Comparison of ENCODE assay signal across 8 cellular contexts in genomic region chr19:46346821-46347571, GRCh38. TPM values are rescaled to one million over a fixed set of nuclear protein-coding genes. Genes with fewer than 3 reads are reported as not detected.
DNase-seq lines count a peak whose midpoint lies in the region; TF ChIP-seq lines count a peak whose summit lies in the region.

PPP5C (plus strand) TSS chr19:46347087; CDS start chr19:46347097, 10 bp downstream.

- H3K9me3 ChIP-seq in MG63 = no peaks in the 10 kb centered on the region
- no peaks in the 10 kb centered on the region for H3K9me3 ChIP-seq in neural cell (ENCODE audit: low read length)
- H3K9me3 ChIP-seq in stomach = no peaks in the 10 kb centered on the region

- H2AFZ ChIP-seq in neural cell (ENCODE audit: low read depth, low read length) = peak within 1 kb of the TSS; percentile 100

- peak within 1 kb of the TSS; percentile 93 for H3K4me3 ChIP-seq in MG63
- H3K4me3 ChIP-seq in fibroblast of villous mesenchyme (ENCODE audit: low read depth, low read length) = peak within 1 kb of the TSS; percentile 87
- peak within 1 kb of the TSS; percentile 100 for H3K4me3 ChIP-seq in neural cell (ENCODE audit: low read length)
- H3K4me3 ChIP-seq in stomach = peak within 1 kb of the TSS; percentile 93 to 100 (median 96)

- TF ChIP-seq POLR2A in stomach (IDR thresholded peaks at IDR 0.05) = peak in 1 of 4 donors; percentile 47

- no peaks in the 10 kb centered on the region for H3K9me2 ChIP-seq in neural cell (ENCODE audit: insufficient read depth, low read length)

- H3K27ac ChIP-seq in neural cell (ENCODE audit: low read length) (peak within 1 kb of the TSS; percentile 92), stomach (peak within 1 kb of the TSS; percentile 84 to 94 (median 89))

- WGBS in stomach, 5 donors = 0 to 2% (median 1%) methylated on average over 17 to 62 of the region's 62 CpGs

- TF ChIP-seq EP300 in neural cell (conservative IDR thresholded peaks at IDR 0.05; ENCODE audit: poor library complexity, severe bottlenecking) (peak; percentile 41), stomach (IDR thresholded peaks at IDR 0.05) (no peak)

- peak within 1 kb of the TSS; percentile 99 for H3K9ac ChIP-seq in neural cell (ENCODE audit: low read length)

- peaks cover 6% of the 10 kb centered on the region for H4K20me1 ChIP-seq in neural cell (ENCODE audit: insufficient read depth)

- H3K79me2 ChIP-seq in neural cell (replicated peaks; ENCODE audit: insufficient read depth, low read length) = peaks cover 34% of the 10 kb centered on the region

- DNase-seq in EH (ENCODE audit: low read depth) (peak; percentile 91), H4 (ENCODE audit: low spot score) (peak; percentile 94), MG63 (peak; percentile 99), SIG-M5 (lab: John Stamatoyannopoulos, UW) (peak; percentile 26), activated gamma-delta T cell (lab: John Stamatoyannopoulos, UW) (peak; percentile 77), fibroblast of villous mesenchyme (ENCODE audit: low read depth) (peak; percentile 92), stomach (peak; percentile 95)

- peaks cover 44 to 61% (median 57%) of the 10 kb centered on the region in 4 donors for H3K4me1 ChIP-seq in stomach

- H3F3A ChIP-seq in neural cell (ENCODE audit: insufficient read depth, low read length, poor library complexity, severe bottlenecking) = no peaks in the 10 kb centered on the region

- H3K4me2 ChIP-seq in neural cell (ENCODE audit: low read length) = peak within 1 kb of the TSS; percentile 80

- intact Hi-C loops in stomach (cut with DNase I; ENCODE audit: low total_unique reads) = no loop called here

- H3K36me3 ChIP-seq in MG63 (peaks cover 26% of the 10 kb centered on the region), neural cell (ENCODE audit: insufficient read depth, low read length) (no peaks in the 10 kb centered on the region), stomach (peaks cover 0 to 8% (median under 1%) of the 10 kb centered on the region in 4 donors)

- TF ChIP-seq RAD21 in neural cell (conservative IDR thresholded peaks at IDR 0.05) = peak; percentile 59

- TF ChIP-seq CTCF in fibroblast of villous mesenchyme (IDR thresholded peaks at IDR 0.05; ENCODE audit: insufficient read depth, low read depth, low read length) (peak; percentile 97), neural cell (IDR thresholded peaks at IDR 0.05; ENCODE audit: poor library complexity, severe bottlenecking) (peak; percentile 99), stomach (IDR thresholded peaks at IDR 0.05) (peak in 5 of 7 experiments; percentile 53 to 84 (median 66))

- H3K27me3 ChIP-seq in MG63 = peaks cover under 1% of the 10 kb centered on the region; the same call in 1 of the 2 replicates
- no peaks in the 10 kb centered on the region for H3K27me3 ChIP-seq in neural cell (ENCODE audit: insufficient read depth, low read depth, low read length)
- H3K27me3 ChIP-seq in stomach = no peaks in the 10 kb centered on the region

TF ChIP-seq in neural cell, 6 proteins besides CTCF, POLR2A, EP300 and RAD21:
- peak; percentile 70 for TF ChIP-seq REST (IDR thresholded peaks at IDR 0.05; ENCODE audit: borderline replicate concordance)
- peak; percentile 89 for TF ChIP-seq POLR2AphosphoS5 (IDR thresholded peaks at IDR 0.05)
- peak; percentile 82 for TF ChIP-seq MXI1 (conservative IDR thresholded peaks at IDR 0.05; ENCODE audit: poor library complexity, severe bottlenecking)
- peak; percentile 80 for TF ChIP-seq TAF1 (IDR thresholded peaks at IDR 0.05; ENCODE audit: low read depth)
- TF ChIP-seq SMC3 (conservative IDR thresholded peaks at IDR 0.05; ENCODE audit: poor library complexity) = peak; percentile 67
- no peak for TF ChIP-seq EZH2 (IDR thresholded peaks at IDR 0.05; ENCODE audit: borderline replicate concordance, insufficient read depth, low read length, poor library complexity, severe bottlenecking)
TF ChIP-seq in neural cell: peak in this region for 5.

RNA-seq across cellular contexts. Expression of gene PPP5C, which starts in this region (rescaled TPM):
- 48.7 and 59.1 TPM in 2 replicates for total RNA-seq in H4 (2014; rRNA removed; shearing (Covaris generic))
- total RNA-seq in MG63 (2014; rRNA removed; shearing (Covaris generic); ENCODE audit: low replicate concordance) = 90.7 and 102 TPM in 2 replicates
- total RNA-seq in fibroblast of villous mesenchyme (44.9 and 48.3 TPM in 2 replicates), stomach (100 to 1,000 TPM in 1 of 5 donors, 10 to 100 TPM in 4; 54.5 to 124 (median 82.0) TPM)
- polyA plus RNA-seq in neural cell (99.3 and 120 TPM in 2 replicates), stomach (10 to 100 TPM; 29.6 to 39.3 (median 35.4) TPM)
- 79.1 and 79.8 TPM in 2 replicates for polyA minus RNA-seq in neural cell

Comparison
In these comparisons a context has a peak if more than half of its experiments do, and no peak if none do; other contexts are left out.
1. Peak in every context shown above with its lines: DNase-seq, H3K4me3 ChIP-seq and H3K27ac ChIP-seq.
2. DNase-seq: peak in every context shown above with its lines; median percentile 99 in MG63; 95 in stomach; 94 in H4; 92 in fibroblast of villous mesenchyme; 91 in EH; 77 in activated gamma-delta T cell; 26 in SIG-M5.